In genomic region chr3:122679467-122680291, GRCh38 we compare ENCODE assay signal across 8 cellular contexts. TPM values are rescaled to one million over a fixed set of nuclear protein-coding genes. Genes with fewer than 3 reads are reported as not detected.
DNase-seq lines count a peak whose midpoint lies in the region; ATAC-seq and TF ChIP-seq lines count a peak whose summit lies in the region.

No MANE protein-coding gene starts in this region.

- no peaks in the 10 kb centered on the region for H3K27me3 Mint-ChIP-seq in activated naive CD8-positive, alpha-beta T cell

- DNase-seq in ELF-1 (ENCODE audit: low read depth, low spot score) = peak; percentile 12
- peak; percentile 47 for DNase-seq in H4 (ENCODE audit: low spot score)
- peak; percentile 62 for DNase-seq in NCI-H2107 treated with DMSO at 0.1 percent for 48 hours (lab: John Stamatoyannopoulos, UW; ENCODE audit: unreplicated experiment)
- DNase-seq in right atrium auricular region (ENCODE audit: low spot score) = peak; percentile 64
- DNase-seq in sciatic nerve (ENCODE audit: low spot score) = peak; percentile 62
- DNase-seq in posterior vena cava (ENCODE audit: low spot score) = no peak
- DNase-seq in GOT3 (lab: John Stamatoyannopoulos, UW) = no peak

- peaks cover 0 to 26% of the 10 kb centered on the region in 2 donors for H3K4me1 ChIP-seq in right atrium auricular region

- peak overlapping the region; percentile 99 for H3K27ac Mint-ChIP-seq in activated naive CD8-positive, alpha-beta T cell

- intact Hi-C loops in sciatic nerve (cut with DNase I) = loop anchor here (5.0 to 10.0 kb wide), 4 partner anchors 117 to 1137 kb away; partner anchors contain the start of genes DTX3L, FAM162A, MIX23 and PARP9
- intact Hi-C loops in posterior vena cava (cut with DNase I) = loop anchor here (5.0 to 10.0 kb wide), 2 partner anchors 117 to 285 kb away; partner anchors contain the start of genes DTX3L (in 2 of the 2) and PARP9 (in 2 of the 2)

- H3K36me3 ChIP-seq in right atrium auricular region = no peaks in the 10 kb centered on the region

- no peaks in the 10 kb centered on the region for H3K9me3 Mint-ChIP-seq in activated naive CD8-positive, alpha-beta T cell (ENCODE audit: low read depth)

- H3K4me3 Mint-ChIP-seq in activated naive CD8-positive, alpha-beta T cell = peak overlapping the region; percentile 97

- peak overlapping the region; percentile 86 to 93 for H3K4me3 ChIP-seq in right atrium auricular region

- H3K4me1 Mint-ChIP-seq in activated naive CD8-positive, alpha-beta T cell (ENCODE audit: low read depth) = peaks cover 58% of the 10 kb centered on the region

- ATAC-seq in sciatic nerve = peak; percentile 60

- no peaks in the 10 kb centered on the region for H3K27me3 ChIP-seq in right atrium auricular region

- H3K36me3 Mint-ChIP-seq in activated naive CD8-positive, alpha-beta T cell = no peaks in the 10 kb centered on the region

- TF ChIP-seq CTCF in right atrium auricular region (IDR thresholded peaks at IDR 0.05) = peak in 1 of 2 donors; percentile 35

- H3K9me3 ChIP-seq in right atrium auricular region = no peaks in the 10 kb centered on the region

- H3K27ac ChIP-seq in right atrium auricular region = peak overlapping the region; percentile 93

RNA-seq across cellular contexts. Expression of gene PARP14, which starts 1.0 kb away (rescaled TPM):
- total RNA-seq in H4 (2014; rRNA removed; shearing (Covaris generic)) = 42.7 and 60.5 TPM in 2 replicates
- 10 to 100 TPM in 1 of 2 donors, 1 to 10 TPM in 1; 9.5 to 13.5 TPM for total RNA-seq in right atrium auricular region
- total RNA-seq in sciatic nerve = 58.4 TPM
- total RNA-seq in posterior vena cava = 10 to 100 TPM; 41.4 to 47.6 TPM

Comparison
In these comparisons a context has a peak if more than half of its experiments do, and no peak if none do; other contexts are left out.
1. DNase-seq: peak in ELF-1 (single experiment), H4 (single experiment), NCI-H2107 treated with DMSO at 0.1 percent for 48 hours (single experiment), right atrium auricular region (single experiment) and sciatic nerve (single experiment); none in posterior vena cava (single experiment) and GOT3 (single experiment).